ENCODE assay signal across 26 cellular contexts in the genomic region with DNA sequence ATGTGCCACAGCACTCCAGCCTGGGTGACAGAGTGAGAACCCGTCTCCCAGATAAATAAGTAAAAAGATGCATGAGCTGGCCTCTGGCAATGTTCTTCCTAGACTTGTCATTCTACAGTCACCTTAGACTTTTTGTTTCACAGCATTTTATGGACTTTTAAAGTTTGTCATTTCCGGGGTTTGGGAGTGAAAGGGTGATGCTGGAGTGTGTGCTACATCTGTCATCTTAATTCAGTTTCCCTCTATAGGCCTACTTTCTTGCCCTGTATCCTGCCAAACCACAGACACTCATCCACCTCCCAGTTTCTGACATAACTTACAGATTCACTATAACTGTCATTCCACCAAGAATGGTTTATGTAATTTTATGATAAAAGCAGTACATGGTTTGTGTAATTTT.
DNase-seq lines count a peak whose midpoint lies in the region; ATAC-seq and TF ChIP-seq lines count a peak whose summit lies in the region.
"Had no signal": no experiment of that assay in that cellular context is flagged by ENCODE, and none has a peak within 500 bp of the region (broad histone marks: within the 10 kb centered on the region; RNA-seq: fewer than 3 reads in every experiment).

No MANE protein-coding gene starts in this region.

- peaks cover 16% of the 10 kb centered on the region for H3K4me1 Mint-ChIP-seq in endodermal cell

- H3K27me3 ChIP-seq in OCI-LY3 (ENCODE audit: low read depth, low read length) (peaks cover 33% of the 10 kb centered on the region), endodermal cell (ENCODE audit: control insufficient read depth, insufficient read depth, low read length, poor library complexity, severe bottlenecking) (no peaks in the 10 kb centered on the region)

- H3K4me3 ChIP-seq in OCI-LY3 (ENCODE audit: low read length) (no peak overlapping the region), endodermal cell (ENCODE audit: low read length) (no peak overlapping the region)
- H3K4me3 ChIP-seq: SK-N-MC had no signal

- H3K4me2 ChIP-seq in OCI-LY3 (ENCODE audit: low read length) = peak overlapping the region; percentile 37; the same call in 1 of the 2 replicates
- H3K4me2 ChIP-seq: KMS-11 had no signal

- H3K27ac ChIP-seq in OCI-LY3 (ENCODE audit: low read length) (no peak overlapping the region), endodermal cell (ENCODE audit: low read depth, low read length) (no peak overlapping the region)
- H3K27ac ChIP-seq: KMS-11, SK-N-MC had no signal

- H4K20me1 ChIP-seq in OCI-LY3 (ENCODE audit: insufficient read depth, low read length) = no peaks in the 10 kb centered on the region

- no peak overlapping the region for H3K4me3 Mint-ChIP-seq in endodermal cell
- H3K4me3 Mint-ChIP-seq: CD8-positive, alpha-beta T cell; H9; HFFc6 had no signal

- peaks cover 32% of the 10 kb centered on the region for H3K27me3 Mint-ChIP-seq in endodermal cell (ENCODE audit: insufficient read depth)

- no peak overlapping the region for H2AFZ ChIP-seq in OCI-LY3 (ENCODE audit: low read depth, low read length)

- H3K79me2 ChIP-seq in OCI-LY3 (ENCODE audit: low read length) = no peaks in the 10 kb centered on the region

- TF ChIP-seq CTCF in OCI-LY3 (IDR thresholded peaks at IDR 0.05; ENCODE audit: low read depth, low read length) = no peak
- no peak for TF ChIP-seq CTCF in endodermal cell (conservative IDR thresholded peaks at IDR 0.05)
- no peak for TF ChIP-seq CTCF in GM20000 (IDR thresholded peaks at IDR 0.05; ENCODE audit: extremely low read depth, missing control alignments)

- no peak overlapping the region for H3K27ac Mint-ChIP-seq in endodermal cell
- H3K27ac Mint-ChIP-seq: CD8-positive, alpha-beta T cell; H9; HFFc6 had no signal

- WGBS in endodermal cell (ENCODE audit: insufficient coverage in 1 of 2, insufficient read length in 1 of 2), 2 experiments = 71 to 100% methylated on average over 1 of the region's 2 CpGs

- peaks cover 12% of the 10 kb centered on the region for H3K36me3 Mint-ChIP-seq in endodermal cell (ENCODE audit: low read depth)

- no peak for ATAC-seq in HG02973 (IDR thresholded peaks at IDR 0.05; ENCODE audit: unreplicated experiment)
- no peak for ATAC-seq in GM18511 (IDR thresholded peaks at IDR 0.05; ENCODE audit: unreplicated experiment)
- ATAC-seq: CD8-positive, alpha-beta T cell had no signal

- peak; percentile 11 for DNase-seq in activated CD8-positive, alpha-beta memory T cell treated with anti-CD3 and anti-CD28 coated beads for 24 hours
- no peak for DNase-seq in activated CD8-positive, alpha-beta memory T cell treated with anti-CD3 and anti-CD28 coated beads, Interleukin-2, amount 50 U/mL, for 48 hours
- DNase-seq in endodermal cell = peak; percentile 10
- peak; percentile 21 for DNase-seq in putamen (ENCODE audit: low spot score)
- no peak for DNase-seq in GM20000 (ENCODE audit: low spot score)
- DNase-seq: 8988T; C1 segment of cervical spinal cord; CD8-positive, alpha-beta T cell; DMS153; GDM1; H9; HFFc6; IMR-90; NCI-H1694; NCI-H2081 treated with DMSO at 0.1 percent for 48 hours; NCI-H2171 treated with DMSO at 0.1 percent for 48 hours; NCI-H524 treated with DMSO at 0.1 percent for 48 hours; NCI-H82; RPMI8226; SHP77 treated with DMSO at 0.1 percent for 48 hours; SW 1271 had no signal

- H3K9me3 Mint-ChIP-seq in endodermal cell = peaks cover 22% of the 10 kb centered on the region
- H3K9me3 Mint-ChIP-seq: CD8-positive, alpha-beta T cell; HFFc6 had no signal

- H3K36me3 ChIP-seq in OCI-LY3 (replicated peaks; ENCODE audit: low read depth, low read length) (no peaks in the 10 kb centered on the region), endodermal cell (ENCODE audit: control insufficient read depth, insufficient read depth, low read length) (no peaks in the 10 kb centered on the region)

- H3K4me1 ChIP-seq in OCI-LY3 (ENCODE audit: low read length) (peaks cover 25% of the 10 kb centered on the region), endodermal cell (ENCODE audit: control insufficient read depth, insufficient read depth, low read length) (no peaks in the 10 kb centered on the region)

- H3K9ac ChIP-seq in OCI-LY3 (ENCODE audit: low read length) (no peak overlapping the region), endodermal cell (ENCODE audit: extremely low read depth, low read length, poor library complexity, severe bottlenecking) (no peak overlapping the region)
- H3K9ac ChIP-seq: KMS-11 had no signal

- H3K9me3 ChIP-seq in OCI-LY3 (ENCODE audit: insufficient read depth, low read length) (no peaks in the 10 kb centered on the region), endodermal cell (ENCODE audit: control insufficient read depth, low read length) (peaks cover 19% of the 10 kb centered on the region)

Comparison
In these comparisons a context has a peak if more than half of its experiments do, and no peak if none do; other contexts are left out.
1. DNase-seq: peak in activated CD8-positive, alpha-beta memory T cell treated with anti-CD3 and anti-CD28 coated beads for 24 hours (single experiment), endodermal cell (single experiment) and putamen (single experiment); none in activated CD8-positive, alpha-beta memory T cell treated with anti-CD3 and anti-CD28 coated beads, Interleukin-2, amount 50 U/mL, for 48 hours (single experiment) and GM20000 (single experiment).